ENCODE assay signal across 10 cellular contexts in genomic region chr10:31896972-31897384, GRCh38. TPM values are rescaled to one million over a fixed set of nuclear protein-coding genes. Genes with fewer than 3 reads are reported as not detected.
A peak's percentile ranks its signal among the peaks of the same experiment; 100 is the strongest.
DNase-seq lines count a peak whose midpoint lies in the region; ATAC-seq and TF ChIP-seq lines count a peak whose summit lies in the region.
"Had no signal": no experiment of that assay in that cellular context is flagged by ENCODE, and none has a peak within 500 bp of the region (broad histone marks: within the 10 kb centered on the region; RNA-seq: fewer than 3 reads in every experiment).

No MANE protein-coding gene starts in this region.

- H3K4me1 Mint-ChIP-seq in CD14-positive monocyte = peaks cover 9% of the 10 kb centered on the region

- H3K27me3 ChIP-seq in BJ (ENCODE audit: control insufficient read depth, insufficient read depth, low read length) = no peaks in the 10 kb centered on the region
- H3K27me3 ChIP-seq in WERI-Rb-1 (ENCODE audit: insufficient read depth, low read depth, severe bottlenecking) = no peaks in the 10 kb centered on the region

- H3K27ac Mint-ChIP-seq in CD14-positive monocyte = peak overlapping the region in 1 of 7 donors; percentile 16

- peaks cover 12 to 22% of the 10 kb centered on the region in 2 donors for H3K36me3 Mint-ChIP-seq in CD14-positive monocyte

- intact Hi-C loops in CD14-positive monocyte (cut with micrococcal nuclease) = no loop called here

- TF ChIP-seq CTCF in BJ (IDR thresholded peaks at IDR 0.05; ENCODE audit: insufficient read depth, low read depth, low read length) = no peak
- no peak for TF ChIP-seq CTCF in omental fat pad (IDR thresholded peaks at IDR 0.05)
- no peak for TF ChIP-seq CTCF in WERI-Rb-1 (IDR thresholded peaks at IDR 0.05; ENCODE audit: low read depth, low read length)
- no peak for TF ChIP-seq CTCF in CD14-positive monocyte (IDR thresholded peaks at IDR 0.05)

- CTCF ChIA-PET in BJ (lab: Yijun Ruan, JAX) = interaction anchor here (1.0 kb wide), 1 partner anchor 24 kb away, joined by 3 read pairs; no protein-coding TSS in a partner anchor

- no peaks in the 10 kb centered on the region for H3K27me3 Mint-ChIP-seq in CD14-positive monocyte (ENCODE audit: low read depth in 3 of 3)
- H3K27me3 Mint-ChIP-seq: CD4-positive, CD25-positive, alpha-beta regulatory T cell had no signal

- ATAC-seq in omental fat pad (ENCODE audit: low FRiP score) = peak; percentile 97
- no peak for ATAC-seq in GM18909 (IDR thresholded peaks at IDR 0.05; ENCODE audit: poor library complexity, unreplicated experiment)

- DNase-seq in BJ (ENCODE audit: low read depth) (peak; percentile 56), SK-MEL-5 (ENCODE audit: low read depth, low spot score) (peak; percentile 97), fibroblast of the conjunctiva (ENCODE audit: low read depth) (peak; percentile 48), omental fat pad (ENCODE audit: low spot score) (no peak), WERI-Rb-1 (no peak), CD14-positive monocyte (ENCODE audit: low spot score) (no peak), T1000 (lab: John Stamatoyannopoulos, UW) (no peak)
- DNase-seq: CD4-positive, CD25-positive, alpha-beta regulatory T cell; hippocampal formation had no signal

- no peak overlapping the region for H3K27ac ChIP-seq in WERI-Rb-1

- POLR2A ChIA-PET in BJ (lab: Charles Lee) = interaction anchor here (0.6 kb wide), 1 partner anchor 32 kb away, joined by 10 read pairs; no protein-coding TSS in a partner anchor

- H3K4me3 ChIP-seq in BJ (ENCODE audit: low read depth, low read length) (no peak overlapping the region), WERI-Rb-1 (ENCODE audit: low read depth, low read length) (no peak overlapping the region)

- no peaks in the 10 kb centered on the region for H3K9me3 ChIP-seq in WERI-Rb-1 (ENCODE audit: severe bottlenecking)

- H3K4me3 Mint-ChIP-seq in CD14-positive monocyte = no peak overlapping the region

- in situ Hi-C loops in SK-MEL-5 (cut with HindIII; ENCODE audit: low pct_unique_long_range_greater_than_20kb, low sequenced_read_pairs) = no loop called here

- 0 out of 2 replicates have a peak, but pooled peaks cover 1% of the 10 kb centered on the region for H3K36me3 ChIP-seq in BJ (ENCODE audit: control insufficient read depth, insufficient read depth, low read length)
- no peaks in the 10 kb centered on the region for H3K36me3 ChIP-seq in WERI-Rb-1

- peaks cover 0 to 8% (median 3%) of the 10 kb centered on the region in 7 donors for H3K9me3 Mint-ChIP-seq in CD14-positive monocyte

RNA-seq across cellular contexts. Expression of gene ARHGAP12, which starts 31.7 kb away (rescaled TPM):
- 7.5 and 16.5 TPM in 2 replicates for polyA plus RNA-seq in BJ (2011; rRNA removed)
- 13.8 and 13.9 TPM in 2 replicates for polyA minus RNA-seq in BJ (2011; rRNA and poly(A)+ RNA removed)
- 54.3 and 58.4 TPM in 2 replicates for total RNA-seq in SK-MEL-5 (2014; rRNA removed; shearing (Covaris generic))
- polyA plus RNA-seq in SK-MEL-5 (2015; cell fraction: cytosol; rRNA removed) = 24.6 and 33.7 TPM in 2 replicates
- 84.9 and 95.1 TPM in 2 replicates for polyA plus RNA-seq in SK-MEL-5 (2015; cell fraction: nucleus; rRNA removed)
- total RNA-seq in omental fat pad = 10 to 100 TPM; 20.4 to 47.4 (median 33.1) TPM
- polyA plus RNA-seq in CD14-positive monocyte = 1 to 10 TPM; 3.2 to 4.7 TPM

Comparison
In these comparisons a context has a peak if more than half of its experiments do, and no peak if none do; other contexts are left out.
1. DNase-seq: peak in BJ (single experiment), SK-MEL-5 (single experiment) and fibroblast of the conjunctiva (single experiment); none in omental fat pad (single experiment), WERI-Rb-1 (single experiment), CD14-positive monocyte (single experiment) and T1000 (single experiment).